Comparison of ENCODE assay signal across 27 cellular contexts in genomic region chr1:39761016-39761415, GRCh38. TPM values are rescaled to one million over a fixed set of nuclear protein-coding genes. Genes with fewer than 3 reads are reported as not detected.
DNase-seq lines count a peak whose midpoint lies in the region; ATAC-seq, FAIRE-seq and TF ChIP-seq lines count a peak whose summit lies in the region.
"Had no signal": no experiment of that assay in that cellular context is flagged by ENCODE, and none has a peak within 500 bp of the region (broad histone marks: within the 10 kb centered on the region; RNA-seq: fewer than 3 reads in every experiment).

No MANE protein-coding gene starts in this region.

- H3K4me3 ChIP-seq in kidney (ENCODE audit: low read length in 2 of 2) (no peak overlapping the region), osteoblast (ENCODE audit: insufficient read depth, low read length) (no peak overlapping the region)
- H3K4me3 ChIP-seq: A549; BLaER1 treated with 17β-estradiol and CSF1 and Interleukin-3, amounts not matched to agents 10 nM and 100 nM; GM12878 had no signal

- H2AFZ ChIP-seq in osteoblast (ENCODE audit: low read length): no peak overlapping the region

- no peaks in the 10 kb centered on the region for H3K27me3 Mint-ChIP-seq in natural killer cell treated with Interleukin-12 subunit alpha and Interleukin-12 subunit beta and Interleukin-15 and Interleukin-18, amount 100 ng/mL, for 72 hours
- H3K27me3 Mint-ChIP-seq in natural killer cell (ENCODE audit: low read depth in 2 of 2): no peaks in the 10 kb centered on the region
- H3K27me3 Mint-ChIP-seq: B cell; CD4-positive, alpha-beta T cell had no signal

- H3K27me3 ChIP-seq in osteoblast (ENCODE audit: insufficient read depth, low read length): no peaks in the 10 kb centered on the region
- H3K27me3 ChIP-seq: BLaER1 treated with 17β-estradiol and CSF1 and Interleukin-3, amounts not matched to agents 10 nM and 100 nM had no signal

- TF ChIP-seq CTCF in natural killer cell (IDR thresholded peaks at IDR 0.05) (no peak), kidney (IDR thresholded peaks at IDR 0.05; ENCODE audit: borderline replicate concordance, extremely low read depth, insufficient read depth) (no peak), osteoblast (IDR thresholded peaks at IDR 0.05; ENCODE audit: extremely low read depth, low read depth, low read length) (no peak)

- no peak overlapping the region for H3K27ac Mint-ChIP-seq in natural killer cell treated with Interleukin-12 subunit alpha and Interleukin-12 subunit beta and Interleukin-15 and Interleukin-18, amount 100 ng/mL, for 72 hours
- H3K27ac Mint-ChIP-seq in natural killer cell: no peak overlapping the region
- H3K27ac Mint-ChIP-seq: B cell; CD4-positive, alpha-beta T cell; CD8-positive, alpha-beta T cell had no signal

- H3K36me3 ChIP-seq in kidney (ENCODE audit: control insufficient read depth in 1 of 2, insufficient read depth in 2 of 2, low read length in 2 of 2): peaks cover 8 to 9% of the 10 kb centered on the region in 2 donors
- no peaks in the 10 kb centered on the region for H3K36me3 ChIP-seq in osteoblast (ENCODE audit: insufficient read depth, low read length)

- H4K20me1 ChIP-seq in osteoblast (ENCODE audit: insufficient read depth, low read length): no peaks in the 10 kb centered on the region

- H3K4me1 Mint-ChIP-seq in natural killer cell treated with Interleukin-12 subunit alpha and Interleukin-12 subunit beta and Interleukin-15 and Interleukin-18, amount 100 ng/mL, for 72 hours (ENCODE audit: low read depth in 2 of 2): peaks cover 0 to 5% of the 10 kb centered on the region in 2 donors
- H3K4me1 Mint-ChIP-seq in natural killer cell: peaks cover 4% of the 10 kb centered on the region in 2 donors
- H3K4me1 Mint-ChIP-seq: B cell had no signal

- H3K4me3 Mint-ChIP-seq in natural killer cell treated with Interleukin-12 subunit alpha and Interleukin-12 subunit beta and Interleukin-15 and Interleukin-18, amount 100 ng/mL, for 72 hours: no peak overlapping the region
- no peak overlapping the region for H3K4me3 Mint-ChIP-seq in natural killer cell
- H3K4me3 Mint-ChIP-seq: B cell; CD4-positive, alpha-beta T cell; CD8-positive, alpha-beta T cell had no signal

- peaks cover 5% of the 10 kb centered on the region for H3K36me3 Mint-ChIP-seq in natural killer cell treated with Interleukin-12 subunit alpha and Interleukin-12 subunit beta and Interleukin-15 and Interleukin-18, amount 100 ng/mL, for 72 hours
- peaks cover 5% of the 10 kb centered on the region for H3K36me3 Mint-ChIP-seq in natural killer cell

- H3K9me3 Mint-ChIP-seq in natural killer cell treated with Interleukin-12 subunit alpha and Interleukin-12 subunit beta and Interleukin-15 and Interleukin-18, amount 100 ng/mL, for 72 hours: no peaks in the 10 kb centered on the region
- H3K9me3 Mint-ChIP-seq in natural killer cell: no peaks in the 10 kb centered on the region
- H3K9me3 Mint-ChIP-seq: CD4-positive, alpha-beta T cell; CD8-positive, alpha-beta T cell had no signal

- H3K4me1 ChIP-seq in kidney (ENCODE audit: control insufficient read depth in 1 of 2, insufficient read depth in 1 of 2, low read depth in 1 of 2, low read length in 2 of 2) (no peaks in the 10 kb centered on the region), osteoblast (ENCODE audit: insufficient read depth, low read length) (no peaks in the 10 kb centered on the region)
- H3K4me1 ChIP-seq: A549 had no signal

- DNase-seq in natural killer cell treated with Interleukin-12 subunit alpha and Interleukin-12 subunit beta and Interleukin-15 and Interleukin-18, amount 100 ng/mL, for 72 hours (ENCODE audit: low spot score): peak; percentile 53
- DNase-seq in natural killer cell (no peak), kidney (peak; percentile 61), osteoblast (ENCODE audit: insufficient read length, low spot score, missing footprints) (peak; percentile 70), NCI-H146 (lab: John Stamatoyannopoulos, UW) (no peak)
- DNase-seq: AML-193; CD4-positive, alpha-beta T cell; CD8-positive, alpha-beta T cell; DMS 273 treated with DMSO at 0.1 percent for 48 hours; DMS153; DMS53; DMS79; DND-41; EL; GDM1 had no signal

- no peak for FAIRE-seq in kidney (lab: Jason Lieb, UNC)
- FAIRE-seq: A549, GM12878, GM12892, GM18507 had no signal

- H3K9me3 ChIP-seq in kidney (ENCODE audit: control insufficient read depth in 1 of 2, low read length in 2 of 2) (no peaks in the 10 kb centered on the region), osteoblast (ENCODE audit: low read depth, low read length) (no peaks in the 10 kb centered on the region)
- H3K9me3 ChIP-seq: A549; BLaER1 treated with 17β-estradiol and CSF1 and Interleukin-3, amounts not matched to agents 10 nM and 100 nM had no signal

- no peak overlapping the region for H3K4me2 ChIP-seq in osteoblast (ENCODE audit: insufficient read depth, low read length)
- H3K4me2 ChIP-seq: A549; BLaER1 treated with 17β-estradiol and CSF1 and Interleukin-3, amounts not matched to agents 10 nM and 100 nM had no signal

- intact Hi-C loops in natural killer cell (cut with micrococcal nuclease) (no loop called here), kidney (cut with DNase I) (no loop called here)

- H3K9ac ChIP-seq in kidney (ENCODE audit: low read length in 2 of 2): no peak overlapping the region
- H3K9ac ChIP-seq: BLaER1 treated with 17β-estradiol and CSF1 and Interleukin-3, amounts not matched to agents 10 nM and 100 nM had no signal

- peak in 1 of 2 donors; percentile 15 for ATAC-seq in natural killer cell treated with Interleukin-12 subunit alpha and Interleukin-12 subunit beta and Interleukin-15 and Interleukin-18, amount 100 ng/mL, for 72 hours
- ATAC-seq in natural killer cell (no peak), HG03571 (IDR thresholded peaks at IDR 0.05; ENCODE audit: unreplicated experiment) (no peak), HG03342 (IDR thresholded peaks at IDR 0.05; ENCODE audit: unreplicated experiment) (no peak)
- ATAC-seq: A549; CD8-positive, alpha-beta T cell; GM12878 had no signal

- no peak overlapping the region for H3K27ac ChIP-seq in kidney (ENCODE audit: low read depth in 2 of 2, low read length in 2 of 2)
- H3K27ac ChIP-seq in osteoblast (ENCODE audit: low read depth, low read length): no peak overlapping the region
- H3K27ac ChIP-seq: 22Rv1; A549; BLaER1 treated with 17β-estradiol and CSF1 and Interleukin-3, amounts not matched to agents 10 nM and 100 nM; C4-2B had no signal

- H3K79me2 ChIP-seq in osteoblast (ENCODE audit: insufficient read depth, low read length): no peaks in the 10 kb centered on the region

RNA-seq across cellular contexts. Expression of gene OXCT2, which starts 10.1 kb away (rescaled TPM):
- total RNA-seq in natural killer cell treated with Interleukin-12 subunit alpha and Interleukin-12 subunit beta and Interleukin-15 and Interleukin-18, amount 100 ng/mL, for 72 hours: under 1 TPM; 0.47 to 0.59 TPM
- total RNA-seq in natural killer cell (1 to 10 TPM in 2 of 3 donors, under 1 TPM in 1; 0.42 to 2.2 (median 1.9) TPM), kidney (0.98 TPM), osteoblast (1.1 and 1.2 TPM in 2 replicates)
- polyA plus RNA-seq in kidney (ENCODE audit: insufficient read depth, low read depth, low replicate concordance): 0.32 TPM
- total RNA-seq: A172; CD4-positive, alpha-beta T cell; G401 had no signal

RNA-seq across cellular contexts. Expression of gene PPIE, which starts 22.3 kb away (rescaled TPM):
- 10 to 100 TPM; 60.0 to 61.2 TPM for total RNA-seq in natural killer cell treated with Interleukin-12 subunit alpha and Interleukin-12 subunit beta and Interleukin-15 and Interleukin-18, amount 100 ng/mL, for 72 hours
- total RNA-seq in natural killer cell (10 to 100 TPM; 44.3 to 62.8 (median 59.8) TPM), kidney (58.6 TPM), osteoblast (25.3 and 26.4 TPM in 2 replicates)
- 52.0 TPM for polyA plus RNA-seq in kidney (ENCODE audit: insufficient read depth, low read depth, low replicate concordance)

RNA-seq across cellular contexts. Expression of gene BMP8B, which starts 27.6 kb away (rescaled TPM):
- total RNA-seq in natural killer cell treated with Interleukin-12 subunit alpha and Interleukin-12 subunit beta and Interleukin-15 and Interleukin-18, amount 100 ng/mL, for 72 hours: 1 to 10 TPM in 1 of 2 donors, under 1 TPM in 1; 0.84 to 1.8 TPM
- 1 to 10 TPM; 2.8 to 4.3 (median 3.6) TPM for total RNA-seq in natural killer cell
- 4.9 TPM for total RNA-seq in kidney
- 0.34 TPM for polyA plus RNA-seq in kidney (ENCODE audit: insufficient read depth, low read depth, low replicate concordance)
- 0.29 and 0.36 TPM in 2 replicates for total RNA-seq in osteoblast

Comparison
In these comparisons a context has a peak if more than half of its experiments do, and no peak if none do; other contexts are left out.
1. DNase-seq: peak in natural killer cell treated with Interleukin-12 subunit alpha and Interleukin-12 subunit beta and Interleukin-15 and Interleukin-18, amount 100 ng/mL, for 72 hours (single experiment), kidney (single experiment) and osteoblast (single experiment); none in natural killer cell (single experiment) and NCI-H146 (single experiment).